In genomic region chr19:18868380-18869230, GRCh38 we compare ENCODE assay signal across 1 cellular context.
TF ChIP-seq lines count a peak whose summit lies in the region.

No MANE protein-coding gene starts in this region.

TF ChIP-seq in K562, 482 proteins besides CTCF, POLR2A, EP300 and RAD21:
- no peak for TF ChIP-seq ZNF347 (CRISPR knock-in tag; IDR thresholded peaks at IDR 0.05; ENCODE audit: low read depth)
- no peak for TF ChIP-seq MLLT1 (IDR thresholded peaks at IDR 0.05)
- no peak for TF ChIP-seq CBX8 (IDR thresholded peaks at IDR 0.05; ENCODE audit: borderline replicate concordance, extremely low read depth, low read depth, low read length, poor library complexity, severe bottlenecking)
- no peak for TF ChIP-seq JUNB (CRISPR knock-in tag; conservative IDR thresholded peaks at IDR 0.05)
- TF ChIP-seq ZBTB33 (CRISPR knock-in tag; IDR thresholded peaks at IDR 0.05) = peak; percentile 69; the same call in 1 of the 2 replicates
- TF ChIP-seq ZNF146 (CRISPR knock-in tag; IDR thresholded peaks at IDR 0.05; ENCODE audit: unreplicated experiment) = no peak
- no peak for TF ChIP-seq ELK1 (CRISPR knock-in tag; IDR thresholded peaks at IDR 0.05)
- no peak for TF ChIP-seq BRD9 (IDR thresholded peaks at IDR 0.05; ENCODE audit: low read depth, partially characterized antibody)
- no peak for TF ChIP-seq FOXA3 (CRISPR knock-in tag; conservative IDR thresholded peaks at IDR 0.05 in 1 of 2, IDR thresholded peaks at IDR 0.05 in 1 of 2)
- TF ChIP-seq THRB (CRISPR knock-in tag; conservative IDR thresholded peaks at IDR 0.05) = no peak
- peak; percentile 69 for TF ChIP-seq RBM22 (IDR thresholded peaks at IDR 0.05; ENCODE audit: low read depth, low read length, poor library complexity, severe bottlenecking)
- TF ChIP-seq ZNF696 (CRISPR knock-in tag; conservative IDR thresholded peaks at IDR 0.05) = no peak
- TF ChIP-seq HMGN3 (IDR thresholded peaks at IDR 0.05; ENCODE audit: borderline replicate concordance, extremely low read depth, insufficient read length, low read depth, low read length) = no peak
- TF ChIP-seq SUPT5H (IDR thresholded peaks at IDR 0.05) = no peak
- no peak for TF ChIP-seq KLF16 (IDR thresholded peaks at IDR 0.05)
- TF ChIP-seq POLR2G (IDR thresholded peaks at IDR 0.05; ENCODE audit: low read depth, low read length) = peak; percentile 68
- no peak for TF ChIP-seq HMBOX1 (IDR thresholded peaks at IDR 0.05)
